In the genomic region with DNA sequence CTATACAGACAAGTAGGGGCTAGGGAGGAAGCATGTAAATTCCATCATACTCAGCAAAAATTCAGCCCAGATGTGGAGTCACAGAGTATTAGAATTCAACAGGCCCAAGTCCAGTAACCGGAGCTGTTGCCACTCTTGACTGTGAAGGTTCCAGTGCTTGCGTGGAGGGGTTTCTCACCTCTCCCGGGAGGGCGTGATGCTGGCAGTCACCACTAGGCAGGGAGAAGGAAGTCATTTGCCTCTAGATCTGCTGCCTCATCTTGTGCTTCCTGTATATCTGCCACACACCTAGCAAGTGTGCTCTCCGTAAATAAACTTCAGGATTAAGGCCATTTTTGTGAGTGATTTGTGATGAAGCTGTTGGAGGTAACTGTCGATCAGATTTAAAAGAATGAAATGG, we compare ENCODE assay signal across 9 cellular contexts. TPM values are rescaled to one million over a fixed set of nuclear protein-coding genes. Genes with fewer than 3 reads are reported as not detected.
A peak's percentile ranks its signal among the peaks of the same experiment; 100 is the strongest.
DNase-seq lines count a peak whose midpoint lies in the region; FAIRE-seq and TF ChIP-seq lines count a peak whose summit lies in the region.
"Had no signal": no experiment of that assay in that cellular context is flagged by ENCODE, and none has a peak within 500 bp of the region (broad histone marks: within the 10 kb centered on the region; RNA-seq: fewer than 3 reads in every experiment).

No MANE protein-coding gene starts in this region.

- H3K36me3 Mint-ChIP-seq in activated CD4-positive, alpha-beta memory T cell treated with anti-CD3 and anti-CD28 coated beads, Interleukin-2, amount 10 ng/mL, durations not matched to agents 7 days and 5 days (ENCODE audit: low read depth): peaks cover 46% of the 10 kb centered on the region

- H3K4me1 Mint-ChIP-seq in activated CD4-positive, alpha-beta memory T cell treated with anti-CD3 and anti-CD28 coated beads, Interleukin-2, amount 10 ng/mL, durations not matched to agents 7 days and 5 days: peaks cover 75% of the 10 kb centered on the region

- no peaks in the 10 kb centered on the region for H3K27me3 ChIP-seq in endothelial cell of umbilical vein (ENCODE audit: control insufficient read depth in 2 of 2, insufficient read depth in 2 of 2, low read length in 2 of 2)
- H3K27me3 ChIP-seq in ovary: no peaks in the 10 kb centered on the region
- H3K27me3 ChIP-seq: pancreas had no signal

- DNase-seq in ACHN (peak; percentile 78), GM13976 (ENCODE audit: low spot score) (peak; percentile 61), NCI-H510A treated with DMSO at 0.1 percent for 48 hours (lab: John Stamatoyannopoulos, UW) (peak; percentile 30), endothelial cell of umbilical vein (ENCODE audit: low read depth, low spot score) (peak; percentile 24), ovary (peak in 1 of 5 donors; percentile 22), occipital lobe (lab: John Stamatoyannopoulos, UW) (no peak), DMS79 treated with DMSO at 0.1 percent for 48 hours (lab: John Stamatoyannopoulos, UW) (no peak)
- DNase-seq in activated CD4-positive, alpha-beta memory T cell treated with anti-CD3 and anti-CD28 coated beads, Interleukin-2, amount 10 ng/mL, durations not matched to agents 7 days and 5 days: peak; percentile 67
- DNase-seq: pancreas had no signal

- H3K9me3 ChIP-seq in endothelial cell of umbilical vein (replicated peaks; ENCODE audit: control insufficient read depth, insufficient read depth, low read length) (no peaks in the 10 kb centered on the region), ovary (no peaks in the 10 kb centered on the region)
- H3K9me3 ChIP-seq: pancreas had no signal

- CTCF ChIA-PET in activated CD4-positive, alpha-beta memory T cell treated with anti-CD3 and anti-CD28 coated beads, Interleukin-2, amount 10 ng/mL, durations not matched to agents 7 days and 5 days (lab: Charles Lee): interaction anchor here (0.6 to 4.9 kb wide), 16 partner anchors 8 to 279 kb away, joined by 3 to 43 read pairs (median 7); a partner anchor contains a TSS
- CTCF ChIA-PET in endothelial cell of umbilical vein (lab: Charles Lee): interaction anchor here (1.2 to 4.2 kb wide), 6 partner anchors 12 to 57 kb away, joined by 5 to 15 read pairs (median 8); no protein-coding TSS in a partner anchor

- no peaks in the 10 kb centered on the region for H3K9me3 Mint-ChIP-seq in activated CD4-positive, alpha-beta memory T cell treated with anti-CD3 and anti-CD28 coated beads, Interleukin-2, amount 10 ng/mL, durations not matched to agents 7 days and 5 days

- peaks cover 38% of the 10 kb centered on the region for H3K79me2 ChIP-seq in endothelial cell of umbilical vein (ENCODE audit: control insufficient read depth, insufficient read depth, low read length)

- no peaks in the 10 kb centered on the region for H3K27me3 Mint-ChIP-seq in activated CD4-positive, alpha-beta memory T cell treated with anti-CD3 and anti-CD28 coated beads, Interleukin-2, amount 10 ng/mL, durations not matched to agents 7 days and 5 days

- no peak for TF ChIP-seq CTCF in GM13976 (IDR thresholded peaks at IDR 0.05; ENCODE audit: borderline replicate concordance, control extremely low read depth, extremely low read depth, insufficient read depth, missing control alignments)
- peak; percentile 24 to 26 for TF ChIP-seq CTCF in endothelial cell of umbilical vein (IDR thresholded peaks at IDR 0.05; ENCODE audit: extremely low read depth in 1 of 2, insufficient read depth in 1 of 2, low read depth in 1 of 2, low read length in 2 of 2)
- TF ChIP-seq CTCF in ovary (IDR thresholded peaks at IDR 0.05): no peak

- H3K4me3 ChIP-seq in endothelial cell of umbilical vein (replicated peaks in 1 of 3; ENCODE audit: insufficient read depth in 1 of 3, low read depth in 1 of 3, low read length in 3 of 3): no peak overlapping the region
- H3K4me3 ChIP-seq in ovary: no peak overlapping the region

- H3K9me1 ChIP-seq in endothelial cell of umbilical vein (replicated peaks; ENCODE audit: control insufficient read depth, extremely low read depth, insufficient read depth, low read length): no peaks in the 10 kb centered on the region

- no peak for TF ChIP-seq EP300 in ovary (IDR thresholded peaks at IDR 0.05)

- peak overlapping the region; percentile 98 for H3K4me3 Mint-ChIP-seq in activated CD4-positive, alpha-beta memory T cell treated with anti-CD3 and anti-CD28 coated beads, Interleukin-2, amount 10 ng/mL, durations not matched to agents 7 days and 5 days

- dilution Hi-C loops in endothelial cell of umbilical vein (cut with MboI; ENCODE audit: extremely low pct_ligation_motif_present, low sequenced_read_pairs): no loop called here

- no peak overlapping the region for H3K27ac ChIP-seq in endothelial cell of umbilical vein (ENCODE audit: insufficient read depth, low read depth, low read length)
- H3K27ac ChIP-seq in ovary: peak overlapping the region; percentile 41 to 90

- WGBS in ovary, 3 donors: 48 to 58% (median 57%) methylated on average over 6 of the region's 6 CpGs

- intact Hi-C loops in endothelial cell of umbilical vein (cut with micrococcal nuclease) (no loop called here), ovary (cut with DNase I) (loop anchor here in 3 of 4 donors (5.0 to 10.0 kb wide), 3 partner anchors 34 to 67 kb away; a partner anchor contains a TSS)

- in situ Hi-C loops in ACHN (cut with HindIII; ENCODE audit: low pct_ligation_motif_present, low pct_unique_long_range_greater_than_20kb, low sequenced_read_pairs): no loop called here
- in situ Hi-C loops in GM13976 (cut with MboI; ENCODE audit: low sequenced_read_pairs, unreplicated experiment): no loop called here

- H3K9ac ChIP-seq in endothelial cell of umbilical vein (replicated peaks; ENCODE audit: extremely low read depth, insufficient read depth, low read length): no peak overlapping the region

- H3K36me3 ChIP-seq in endothelial cell of umbilical vein (ENCODE audit: control insufficient read depth in 2 of 2, extremely low read depth in 1 of 2, insufficient read depth in 2 of 2, low read length in 2 of 2) (no peaks in the 10 kb centered on the region), ovary (no peaks in the 10 kb centered on the region)
- H3K36me3 ChIP-seq: pancreas had no signal

- no TSS peak for BruUV-seq in endothelial cell of umbilical vein (replicated peaks; lab: Mats Ljungman, UMichigan)

- peaks cover 32% of the 10 kb centered on the region for H3K4me1 ChIP-seq in endothelial cell of umbilical vein (ENCODE audit: control insufficient read depth, extremely low read depth, insufficient read depth, low read length)
- H3K4me1 ChIP-seq in ovary (ENCODE audit: insufficient read depth): peaks cover 7% of the 10 kb centered on the region

- FAIRE-seq in endothelial cell of umbilical vein (lab: Jason Lieb, UNC): no peak
- FAIRE-seq: pancreas had no signal

- peak overlapping the region; percentile 42 for H3K4me2 ChIP-seq in endothelial cell of umbilical vein (ENCODE audit: insufficient read depth, low read length)

- peak overlapping the region; percentile 91 for H3K27ac Mint-ChIP-seq in activated CD4-positive, alpha-beta memory T cell treated with anti-CD3 and anti-CD28 coated beads, Interleukin-2, amount 10 ng/mL, durations not matched to agents 7 days and 5 days

- H4K20me1 ChIP-seq in endothelial cell of umbilical vein (replicated peaks; ENCODE audit: control insufficient read depth, extremely low read depth, insufficient read depth, low read length): no peaks in the 10 kb centered on the region

- peak overlapping the region; percentile 27 for H2AFZ ChIP-seq in endothelial cell of umbilical vein (ENCODE audit: low read depth, low read length)

- TF ChIP-seq POLR2A in endothelial cell of umbilical vein (IDR thresholded peaks at IDR 0.05; ENCODE audit: low read depth, low read length): no peak
- no peak for TF ChIP-seq POLR2A in ovary (IDR thresholded peaks at IDR 0.05)

- POLR2A ChIA-PET in activated CD4-positive, alpha-beta memory T cell treated with anti-CD3 and anti-CD28 coated beads, Interleukin-2, amount 10 ng/mL, durations not matched to agents 7 days and 5 days (lab: Charles Lee): interaction anchor here (0.7 to 9.9 kb wide), 18 partner anchors 9 to 145 kb away, joined by 4 to 286 read pairs (median 12); a partner anchor contains a TSS
- POLR2A ChIA-PET in endothelial cell of umbilical vein (lab: Charles Lee): no interaction called here

RNA-seq across cellular contexts. Expression of a gene that starts 1.0 kb away (rescaled TPM):
- 100 to 1,000 TPM; 183 to 188 TPM for total RNA-seq in activated CD4-positive, alpha-beta memory T cell treated with anti-CD3 and anti-CD28 coated beads, Interleukin-2, amount 10 ng/mL, durations not matched to agents 7 days and 5 days
- total RNA-seq in endothelial cell of umbilical vein (80.0 and 93.4 TPM in 2 replicates), ovary (10 to 100 TPM; 22.3 to 46.8 (median 30.6) TPM), occipital lobe (37.0 TPM)
- polyA plus RNA-seq in endothelial cell of umbilical vein (197 and 209 TPM in 2 replicates), ovary (10 to 100 TPM; 34.2 to 36.7 TPM)
- polyA plus RNA-seq in endothelial cell of umbilical vein (2011; cell fraction: cytosol; rRNA removed): 174 and 175 TPM in 2 replicates
- 54.0 and 61.7 TPM in 2 replicates for polyA plus RNA-seq in endothelial cell of umbilical vein (2011; cell fraction: nucleus; rRNA removed)
- polyA plus RNA-seq in endothelial cell of umbilical vein (2012): 85.6 and 95.1 TPM in 2 replicates
- polyA minus RNA-seq in endothelial cell of umbilical vein: 49.7 and 62.3 TPM in 2 replicates
- 38.7 TPM for polyA minus RNA-seq in endothelial cell of umbilical vein (2011; cell fraction: cytosol; rRNA and poly(A)+ RNA removed)
- polyA minus RNA-seq in endothelial cell of umbilical vein (2011; cell fraction: nucleus; rRNA and poly(A)+ RNA removed): 9.4 and 9.9 TPM in 2 replicates

RNA-seq across cellular contexts. Expression of a gene that starts 1.4 kb away (rescaled TPM):
- 10 to 100 TPM; 13.4 to 13.9 TPM for total RNA-seq in activated CD4-positive, alpha-beta memory T cell treated with anti-CD3 and anti-CD28 coated beads, Interleukin-2, amount 10 ng/mL, durations not matched to agents 7 days and 5 days
- total RNA-seq in endothelial cell of umbilical vein: 23.4 and 25.2 TPM in 2 replicates
- 12.1 and 12.2 TPM in 2 replicates for polyA plus RNA-seq in endothelial cell of umbilical vein
- polyA plus RNA-seq in endothelial cell of umbilical vein (2011; cell fraction: cytosol; rRNA removed): 15.2 and 16.6 TPM in 2 replicates
- polyA plus RNA-seq in endothelial cell of umbilical vein (2011; cell fraction: nucleus; rRNA removed): 25.4 and 27.0 TPM in 2 replicates
- polyA plus RNA-seq in endothelial cell of umbilical vein (2012): 19.2 and 20.4 TPM in 2 replicates
- 31.5 and 50.2 TPM in 2 replicates for polyA minus RNA-seq in endothelial cell of umbilical vein
- 14.0 TPM for polyA minus RNA-seq in endothelial cell of umbilical vein (2011; cell fraction: cytosol; rRNA and poly(A)+ RNA removed)
- 10.6 and 12.2 TPM in 2 replicates for polyA minus RNA-seq in endothelial cell of umbilical vein (2011; cell fraction: nucleus; rRNA and poly(A)+ RNA removed)
- 10 to 100 TPM; 17.0 to 42.0 (median 34.0) TPM for total RNA-seq in ovary
- polyA plus RNA-seq in ovary: 10 to 100 TPM; 21.1 to 80.6 TPM
- total RNA-seq in occipital lobe: 26.4 TPM

RNA-seq across cellular contexts. Expression of a gene that starts 14.9 kb away (rescaled TPM):
- total RNA-seq in activated CD4-positive, alpha-beta memory T cell treated with anti-CD3 and anti-CD28 coated beads, Interleukin-2, amount 10 ng/mL, durations not matched to agents 7 days and 5 days: 10 to 100 TPM; 16.6 to 17.8 TPM
- 9.3 and 12.3 TPM in 2 replicates for total RNA-seq in endothelial cell of umbilical vein
- polyA plus RNA-seq in endothelial cell of umbilical vein: 3.0 and 3.8 TPM in 2 replicates
- polyA plus RNA-seq in endothelial cell of umbilical vein (2011; cell fraction: cytosol; rRNA removed): 1.9 and 2.5 TPM in 2 replicates
- 1.8 and 2.4 TPM in 2 replicates for polyA plus RNA-seq in endothelial cell of umbilical vein (2011; cell fraction: nucleus; rRNA removed)
- polyA plus RNA-seq in endothelial cell of umbilical vein (2012): 2.9 and 5.1 TPM in 2 replicates
- 3.8 and 4.5 TPM in 2 replicates for polyA minus RNA-seq in endothelial cell of umbilical vein
- 4.8 TPM for polyA minus RNA-seq in endothelial cell of umbilical vein (2011; cell fraction: cytosol; rRNA and poly(A)+ RNA removed)
- 1.2 and 1.9 TPM in 2 replicates for polyA minus RNA-seq in endothelial cell of umbilical vein (2011; cell fraction: nucleus; rRNA and poly(A)+ RNA removed)
- 1 to 10 TPM; 1.0 to 7.1 (median 4.9) TPM for total RNA-seq in ovary
- polyA plus RNA-seq in ovary: under 1 TPM; 0.22 to 0.54 TPM
- 2.7 TPM for total RNA-seq in occipital lobe

RNA-seq across cellular contexts. Expression of a gene that starts 27.9 kb away (rescaled TPM):
- total RNA-seq in activated CD4-positive, alpha-beta memory T cell treated with anti-CD3 and anti-CD28 coated beads, Interleukin-2, amount 10 ng/mL, durations not matched to agents 7 days and 5 days: under 1 TPM; 0.43 to 0.83 TPM
- total RNA-seq in endothelial cell of umbilical vein (not detected in 2 replicates), ovary (1 to 10 TPM in 1 of 7 donors, under 1 TPM in 1, not detected in 5; 0.38 to 1.8 TPM), occipital lobe (not detected)
- polyA plus RNA-seq in endothelial cell of umbilical vein (not detected in 2 replicates), ovary (under 1 TPM in 1 of 2 donors, not detected in 1; 0.21 TPM)
- polyA plus RNA-seq in endothelial cell of umbilical vein (2011; cell fraction: cytosol; rRNA removed): not detected in 2 replicates
- polyA plus RNA-seq in endothelial cell of umbilical vein (2011; cell fraction: nucleus; rRNA removed): 0.20 TPM in 1 of 2 replicates, not detected in the other
- not detected in 2 replicates for polyA plus RNA-seq in endothelial cell of umbilical vein (2012)
- polyA minus RNA-seq in endothelial cell of umbilical vein: 1.6 TPM in 1 of 2 replicates, not detected in the other
- not detected for polyA minus RNA-seq in endothelial cell of umbilical vein (2011; cell fraction: cytosol; rRNA and poly(A)+ RNA removed)
- not detected in 2 replicates for polyA minus RNA-seq in endothelial cell of umbilical vein (2011; cell fraction: nucleus; rRNA and poly(A)+ RNA removed)

RNA-seq across cellular contexts. Expression of a gene that starts 53.1 kb away (rescaled TPM):
- total RNA-seq in activated CD4-positive, alpha-beta memory T cell treated with anti-CD3 and anti-CD28 coated beads, Interleukin-2, amount 10 ng/mL, durations not matched to agents 7 days and 5 days: 100 to 1,000 TPM; 111 TPM
- total RNA-seq in endothelial cell of umbilical vein (83.6 and 90.5 TPM in 2 replicates), ovary (10 to 100 TPM; 22.9 to 60.5 (median 43.2) TPM), occipital lobe (8.7 TPM)
- polyA plus RNA-seq in endothelial cell of umbilical vein (86.2 and 104 TPM in 2 replicates), ovary (10 to 100 TPM; 36.7 to 43.5 TPM)
- polyA plus RNA-seq in endothelial cell of umbilical vein (2011; cell fraction: cytosol; rRNA removed): 74.9 and 81.6 TPM in 2 replicates
- polyA plus RNA-seq in endothelial cell of umbilical vein (2011; cell fraction: nucleus; rRNA removed): 43.1 and 45.5 TPM in 2 replicates
- polyA plus RNA-seq in endothelial cell of umbilical vein (2012): 66.2 and 95.6 TPM in 2 replicates
- polyA minus RNA-seq in endothelial cell of umbilical vein: 75.2 and 81.4 TPM in 2 replicates
- polyA minus RNA-seq in endothelial cell of umbilical vein (2011; cell fraction: cytosol; rRNA and poly(A)+ RNA removed): not detected
- polyA minus RNA-seq in endothelial cell of umbilical vein (2011; cell fraction: nucleus; rRNA and poly(A)+ RNA removed): 12.5 and 16.8 TPM in 2 replicates

Comparison
In these comparisons a context has a peak if more than half of its experiments do, and no peak if none do; other contexts are left out.
1. DNase-seq: peak in ACHN (single experiment), GM13976 (single experiment), NCI-H510A treated with DMSO at 0.1 percent for 48 hours (single experiment), activated CD4-positive, alpha-beta memory T cell treated with anti-CD3 and anti-CD28 coated beads, Interleukin-2, amount 10 ng/mL, durations not matched to agents 7 days and 5 days (single experiment) and endothelial cell of umbilical vein (single experiment); none in occipital lobe (single experiment) and DMS79 treated with DMSO at 0.1 percent for 48 hours (single experiment).
2. CTCF ChIP-seq: peak in endothelial cell of umbilical vein (2 of 2); none in GM13976 (single experiment) and ovary (0 of 3).